In the genomic region with DNA sequence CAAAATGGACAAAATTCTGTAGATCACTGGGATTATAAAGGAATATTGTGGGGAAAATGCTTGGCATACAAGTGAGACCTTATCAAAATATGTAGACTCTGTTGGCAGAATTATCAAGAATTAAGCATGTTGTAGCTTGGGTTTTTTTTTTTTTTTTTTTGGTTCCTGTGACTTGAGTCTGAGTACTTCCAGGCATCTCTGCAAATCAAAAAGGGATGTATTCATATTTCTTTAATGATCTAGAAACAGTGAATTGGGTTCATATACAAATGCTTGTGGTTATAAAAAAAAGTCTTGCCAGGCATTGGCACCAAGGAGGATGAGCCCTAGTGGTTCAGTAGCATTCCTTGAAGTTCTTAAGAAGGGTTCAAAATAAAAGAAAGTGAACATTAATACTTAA, we compare ENCODE assay signal across 15 cellular contexts.
"Had no signal": no experiment of that assay in that cellular context is flagged by ENCODE, and none has a peak within 500 bp of the region (broad histone marks: within the 10 kb centered on the region; RNA-seq: fewer than 3 reads in every experiment).

No MANE protein-coding gene starts in this region.

- H3K27ac ChIP-seq: VCaP had no signal

- H3K4me3 ChIP-seq: heart left ventricle, sigmoid colon, upper lobe of left lung had no signal

- H3K27me3 Mint-ChIP-seq: activated CD4-positive, alpha-beta memory T cell treated with anti-CD3 and anti-CD28 coated beads for 36 hours; effector memory CD8-positive, alpha-beta T cell; stimulated activated naive CD8-positive, alpha-beta T cell treated with anti-CD3 and anti-CD28 coated beads, Interleukin-15, Interleukin-2, amounts not matched to agents 100 ng/mL and 50 ng/mL, for 24 hours had no signal

- H3K9me3 ChIP-seq: heart left ventricle, sigmoid colon, upper lobe of left lung had no signal

- H3K27ac Mint-ChIP-seq: activated CD4-positive, alpha-beta memory T cell treated with anti-CD3 and anti-CD28 coated beads for 36 hours; stimulated activated naive CD8-positive, alpha-beta T cell treated with anti-CD3 and anti-CD28 coated beads, Interleukin-15, Interleukin-2, amounts not matched to agents 100 ng/mL and 50 ng/mL, for 24 hours had no signal

- H3K9me3 Mint-ChIP-seq: activated CD4-positive, alpha-beta memory T cell treated with anti-CD3 and anti-CD28 coated beads for 36 hours; effector memory CD8-positive, alpha-beta T cell; nephron; stimulated activated naive CD8-positive, alpha-beta T cell treated with anti-CD3 and anti-CD28 coated beads, Interleukin-15, Interleukin-2, amounts not matched to agents 100 ng/mL and 50 ng/mL, for 24 hours had no signal

- H3K36me3 ChIP-seq: sigmoid colon had no signal

- ATAC-seq: effector memory CD8-positive, alpha-beta T cell had no signal

- H3K4me3 Mint-ChIP-seq: activated CD4-positive, alpha-beta memory T cell treated with anti-CD3 and anti-CD28 coated beads for 36 hours; effector memory CD8-positive, alpha-beta T cell; stimulated activated naive CD8-positive, alpha-beta T cell treated with anti-CD3 and anti-CD28 coated beads, Interleukin-15, Interleukin-2, amounts not matched to agents 100 ng/mL and 50 ng/mL, for 24 hours had no signal

- H3K27me3 ChIP-seq: heart left ventricle, sigmoid colon, upper lobe of left lung had no signal

- DNase-seq: activated CD4-positive, alpha-beta memory T cell treated with anti-CD3 and anti-CD28 coated beads for 36 hours; effector memory CD8-positive, alpha-beta T cell; erythroblast; foreskin melanocyte; islet precursor cell; mesendoderm; stimulated activated CD4-positive, alpha-beta T cell treated with anti-CD3 and anti-CD28 coated beads, Interleukin-2, amount 100 ng/mL, for 48 hours; stimulated activated CD8-positive, alpha-beta memory T cell treated with anti-CD3 and anti-CD28 coated beads, Interleukin-4, amount 100 ng/mL, for 48 hours; T-helper 1 cell; upper lobe of left lung had no signal
